Comparison of ENCODE assay signal across 1 cellular context in the genomic region with DNA sequence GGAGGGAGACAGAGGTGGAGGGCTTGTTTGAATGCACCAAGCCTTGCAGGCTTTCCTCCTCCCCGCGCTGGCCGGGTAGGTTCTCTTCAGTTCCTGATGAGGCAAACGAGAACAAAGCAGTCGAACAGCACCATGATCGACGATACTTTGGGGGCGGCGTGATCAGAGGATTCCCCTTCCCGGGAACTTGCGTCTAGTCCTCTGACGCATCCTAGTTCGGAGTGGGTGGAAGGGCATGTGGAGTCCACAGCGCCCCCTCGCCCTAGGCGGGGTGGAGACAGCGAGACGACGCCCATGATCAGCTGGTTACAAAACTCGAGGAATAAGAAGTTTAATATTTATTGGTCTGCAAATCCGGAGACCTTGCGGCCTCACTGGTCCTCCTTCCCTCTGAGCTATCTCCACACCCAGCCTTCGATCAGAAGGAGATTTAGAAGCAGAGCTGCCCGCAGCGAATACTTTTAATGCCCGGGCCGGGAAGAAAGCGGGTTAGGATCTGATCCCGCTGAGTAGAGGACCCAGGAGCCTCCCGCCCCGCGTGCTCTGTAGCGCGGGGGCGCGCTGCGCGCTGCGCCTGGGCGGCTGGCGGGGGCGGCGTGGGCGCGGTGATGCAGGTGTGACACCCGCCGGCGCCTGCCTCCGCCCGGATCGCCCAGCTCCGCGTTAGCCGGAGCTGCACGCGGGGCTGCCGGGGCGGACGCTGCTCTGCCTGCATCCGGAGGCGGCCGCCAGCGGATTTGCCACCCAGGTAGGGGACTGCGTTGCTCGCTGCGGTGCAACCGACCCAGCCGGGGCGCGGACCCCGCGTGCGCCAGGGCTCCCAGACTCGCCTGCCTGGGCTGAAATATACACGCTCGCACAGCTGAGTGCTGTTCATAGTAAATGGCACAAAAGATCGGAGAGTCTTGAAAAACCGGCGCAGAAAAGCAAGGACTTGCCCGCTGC.
TF ChIP-seq lines count a peak whose summit lies in the region.

A gene with protein sequence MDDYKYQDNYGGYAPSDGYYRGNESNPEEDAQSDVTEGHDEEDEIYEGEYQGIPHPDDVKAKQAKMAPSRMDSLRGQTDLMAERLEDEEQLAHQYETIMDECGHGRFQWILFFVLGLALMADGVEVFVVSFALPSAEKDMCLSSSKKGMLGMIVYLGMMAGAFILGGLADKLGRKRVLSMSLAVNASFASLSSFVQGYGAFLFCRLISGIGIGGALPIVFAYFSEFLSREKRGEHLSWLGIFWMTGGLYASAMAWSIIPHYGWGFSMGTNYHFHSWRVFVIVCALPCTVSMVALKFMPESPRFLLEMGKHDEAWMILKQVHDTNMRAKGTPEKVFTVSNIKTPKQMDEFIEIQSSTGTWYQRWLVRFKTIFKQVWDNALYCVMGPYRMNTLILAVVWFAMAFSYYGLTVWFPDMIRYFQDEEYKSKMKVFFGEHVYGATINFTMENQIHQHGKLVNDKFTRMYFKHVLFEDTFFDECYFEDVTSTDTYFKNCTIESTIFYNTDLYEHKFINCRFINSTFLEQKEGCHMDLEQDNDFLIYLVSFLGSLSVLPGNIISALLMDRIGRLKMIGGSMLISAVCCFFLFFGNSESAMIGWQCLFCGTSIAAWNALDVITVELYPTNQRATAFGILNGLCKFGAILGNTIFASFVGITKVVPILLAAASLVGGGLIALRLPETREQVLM (plus strand): TSS at position 642 of the 945 bp plus-strand sequence. CDS start 126,007 bp downstream, outside the sequence.

TF ChIP-seq in H1, 55 proteins besides CTCF, POLR2A, EP300 and RAD21:
- TF ChIP-seq BCL11A (IDR thresholded peaks at IDR 0.05; ENCODE audit: low read depth in 2 of 2, low read length in 2 of 2) (no peak), GABPA (IDR thresholded peaks at IDR 0.05; ENCODE audit: borderline replicate concordance, insufficient read depth, low read length) (no peak), MAX (IDR thresholded peaks at IDR 0.05) (peak; percentile 74), SUZ12 (IDR thresholded peaks at IDR 0.05; ENCODE audit: low read length) (peak; percentile 93), KDM1A (IDR thresholded peaks at IDR 0.05; ENCODE audit: borderline replicate concordance, low read length) (no peak), EGR1 (IDR thresholded peaks at IDR 0.05; ENCODE audit: borderline replicate concordance, low read depth, low read length) (peak; percentile 91), KDM4A (IDR thresholded peaks at IDR 0.05; ENCODE audit: low read depth, low read length, severe bottlenecking) (peak; percentile 91), EZH2 (IDR thresholded peaks at IDR 0.05; ENCODE audit: low read depth, low read length, severe bottlenecking) (peak; percentile 92), JUND (IDR thresholded peaks at IDR 0.05; ENCODE audit: low read length) (no peak), RNF2 (IDR thresholded peaks at IDR 0.05; ENCODE audit: borderline replicate concordance, low read depth, low read length, missing control alignments, poor library complexity, severe bottlenecking) (peak; percentile 58), KDM5A (IDR thresholded peaks at IDR 0.05; ENCODE audit: low read length) (no peak)
- TF ChIP-seq, protein P1, sequence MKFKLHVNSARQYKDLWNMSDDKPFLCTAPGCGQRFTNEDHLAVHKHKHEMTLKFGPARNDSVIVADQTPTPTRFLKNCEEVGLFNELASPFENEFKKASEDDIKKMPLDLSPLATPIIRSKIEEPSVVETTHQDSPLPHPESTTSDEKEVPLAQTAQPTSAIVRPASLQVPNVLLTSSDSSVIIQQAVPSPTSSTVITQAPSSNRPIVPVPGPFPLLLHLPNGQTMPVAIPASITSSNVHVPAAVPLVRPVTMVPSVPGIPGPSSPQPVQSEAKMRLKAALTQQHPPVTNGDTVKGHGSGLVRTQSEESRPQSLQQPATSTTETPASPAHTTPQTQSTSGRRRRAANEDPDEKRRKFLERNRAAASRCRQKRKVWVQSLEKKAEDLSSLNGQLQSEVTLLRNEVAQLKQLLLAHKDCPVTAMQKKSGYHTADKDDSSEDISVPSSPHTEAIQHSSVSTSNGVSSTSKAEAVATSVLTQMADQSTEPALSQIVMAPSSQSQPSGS (IDR thresholded peaks at IDR 0.05; ENCODE audit: low read length) = no peak
- TF ChIP-seq, protein P2, sequence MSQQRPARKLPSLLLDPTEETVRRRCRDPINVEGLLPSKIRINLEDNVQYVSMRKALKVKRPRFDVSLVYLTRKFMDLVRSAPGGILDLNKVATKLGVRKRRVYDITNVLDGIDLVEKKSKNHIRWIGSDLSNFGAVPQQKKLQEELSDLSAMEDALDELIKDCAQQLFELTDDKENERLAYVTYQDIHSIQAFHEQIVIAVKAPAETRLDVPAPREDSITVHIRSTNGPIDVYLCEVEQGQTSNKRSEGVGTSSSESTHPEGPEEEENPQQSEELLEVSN (IDR thresholded peaks at IDR 0.05) = peak; percentile 67
